1 cellular context compared by ENCODE assay signal in genomic region chr5:139403787-139404483, GRCh38.
TF ChIP-seq lines count a peak whose summit lies in the region.

Gene SPATA24 (minus strand): TSS chr5:139404089. CDS start chr5:139404060, 29 bp downstream.

TF ChIP-seq in GM12878, 131 proteins besides CTCF, POLR2A, EP300 and RAD21 (continued from another document):
- TF ChIP-seq ZNF687 (IDR thresholded peaks at IDR 0.05) = peak; percentile 80
- peak; percentile 46; the same call in 1 of the 3 replicates for TF ChIP-seq POU2F2 (IDR thresholded peaks at IDR 0.05; ENCODE audit: borderline replicate concordance, low read depth, low read length)
- TF ChIP-seq SP1 (IDR thresholded peaks at IDR 0.05; ENCODE audit: low read depth, low read length) = peak; percentile 84
- 0 out of 2 replicates have a peak, but pooled peaks have one; percentile 7 for TF ChIP-seq PAX5 (IDR thresholded peaks at IDR 0.05; ENCODE audit: borderline replicate concordance, low read depth, low read length)
- peak; percentile 91 for TF ChIP-seq ATF7 (IDR thresholded peaks at IDR 0.05; ENCODE audit: low read depth)
- peak; percentile 52 for TF ChIP-seq PBX3 (IDR thresholded peaks at IDR 0.05; ENCODE audit: insufficient replicate concordance, low read depth, low read length)
- TF ChIP-seq ZSCAN29 (IDR thresholded peaks at IDR 0.05) = no peak
- TF ChIP-seq CREM (IDR thresholded peaks at IDR 0.05; ENCODE audit: low read depth) = peak; percentile 77; the same call in 1 of the 2 replicates
- 0 out of 2 replicates have a peak, but pooled peaks have one; percentile 17 for TF ChIP-seq SPI1 (IDR thresholded peaks at IDR 0.05; ENCODE audit: borderline replicate concordance, insufficient read depth, low read depth, low read length)
